In the genomic region with DNA sequence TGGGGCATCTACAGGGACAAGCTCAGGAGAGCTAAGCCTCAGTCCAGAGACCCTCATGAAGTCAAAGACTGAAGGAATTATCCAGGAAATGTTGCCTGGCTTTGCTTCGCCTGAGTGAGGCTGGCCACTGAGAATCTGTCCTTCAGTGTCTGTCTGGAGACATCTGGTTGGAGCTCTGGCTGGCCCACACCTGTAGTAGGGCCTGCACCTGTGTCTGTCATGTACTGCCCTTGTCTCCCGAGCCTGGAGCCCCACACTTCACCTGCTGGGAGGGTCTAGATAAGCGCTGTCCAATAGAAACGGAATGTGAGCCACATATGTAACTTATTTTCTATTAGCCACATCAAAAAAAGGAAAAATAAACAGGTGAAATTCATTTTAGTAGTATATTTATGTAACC, we compare ENCODE assay signal across 11 cellular contexts. TPM values are rescaled to one million over a fixed set of nuclear protein-coding genes. Genes with fewer than 3 reads are reported as not detected.
DNase-seq lines count a peak whose midpoint lies in the region; ATAC-seq and TF ChIP-seq lines count a peak whose summit lies in the region.
"Had no signal": no experiment of that assay in that cellular context is flagged by ENCODE, and none has a peak within 500 bp of the region (broad histone marks: within the 10 kb centered on the region; RNA-seq: fewer than 3 reads in every experiment).

No MANE protein-coding gene starts in this region.

- no peak for TF ChIP-seq RAD21 in HCT116 (IDR thresholded peaks at IDR 0.05; ENCODE audit: low read depth)

- no peaks in the 10 kb centered on the region for H3K27me3 Mint-ChIP-seq in activated CD8-positive, alpha-beta T cell treated with anti-CD3 and anti-CD28 coated beads, Interleukin-2, amount 10 ng/mL, durations not matched to agents 7 days and 5 days (ENCODE audit: low read depth)
- H3K27me3 Mint-ChIP-seq in stimulated activated memory B cell treated with anti-CD40 and anti-IgM and Interleukin-4, amounts not matched to agents 10 μg/mL and 1 μg/mL and 100 μg/mL, for 72 hours = no peaks in the 10 kb centered on the region
- no peaks in the 10 kb centered on the region for H3K27me3 Mint-ChIP-seq in natural killer cell (ENCODE audit: low read depth in 2 of 2)
- H3K27me3 Mint-ChIP-seq: natural killer cell treated with Interleukin-12 subunit alpha and Interleukin-12 subunit beta and Interleukin-15 and Interleukin-18, amount 100 ng/mL, for 72 hours had no signal

- H3K4me1 Mint-ChIP-seq in activated CD8-positive, alpha-beta T cell treated with anti-CD3 and anti-CD28 coated beads, Interleukin-2, amount 10 ng/mL, durations not matched to agents 7 days and 5 days (ENCODE audit: low read depth) = peaks cover 90% of the 10 kb centered on the region
- H3K4me1 Mint-ChIP-seq in stimulated activated memory B cell treated with anti-CD40 and anti-IgM and Interleukin-4, amounts not matched to agents 10 μg/mL and 1 μg/mL and 100 μg/mL, for 72 hours = peaks cover 68% of the 10 kb centered on the region
- H3K4me1 Mint-ChIP-seq in natural killer cell = peaks cover 24 to 40% of the 10 kb centered on the region in 2 donors

- no peaks in the 10 kb centered on the region for H3K36me3 Mint-ChIP-seq in activated CD8-positive, alpha-beta T cell treated with anti-CD3 and anti-CD28 coated beads, Interleukin-2, amount 10 ng/mL, durations not matched to agents 7 days and 5 days (ENCODE audit: low read depth)
- H3K36me3 Mint-ChIP-seq in stimulated activated memory B cell treated with anti-CD40 and anti-IgM and Interleukin-4, amounts not matched to agents 10 μg/mL and 1 μg/mL and 100 μg/mL, for 72 hours = no peaks in the 10 kb centered on the region
- H3K36me3 Mint-ChIP-seq in natural killer cell = no peaks in the 10 kb centered on the region
- H3K36me3 Mint-ChIP-seq: natural killer cell treated with Interleukin-12 subunit alpha and Interleukin-12 subunit beta and Interleukin-15 and Interleukin-18, amount 100 ng/mL, for 72 hours had no signal

- no peak for TF ChIP-seq CTCF in HCT116 (IDR thresholded peaks at IDR 0.05 in 2 of 3, conservative IDR thresholded peaks at IDR 0.05 in 1 of 3; ENCODE audit: borderline replicate concordance in 1 of 3, insufficient read depth in 1 of 3, low read depth in 2 of 3, low read length in 2 of 3)
- TF ChIP-seq CTCF in left lung (IDR thresholded peaks at IDR 0.05) = no peak
- no peak for TF ChIP-seq CTCF in natural killer cell (IDR thresholded peaks at IDR 0.05)

- no peaks in the 10 kb centered on the region for H4K20me1 ChIP-seq in HCT116 (ENCODE audit: insufficient read depth)

- H3K36me3 ChIP-seq in HCT116 (ENCODE audit: control insufficient read depth in 1 of 2, insufficient read depth in 2 of 2, low read length in 2 of 2) (no peaks in the 10 kb centered on the region), left lung (no peaks in the 10 kb centered on the region), MG63 (no peaks in the 10 kb centered on the region)

- BruUV-seq in HCT116 (replicated peaks; lab: Mats Ljungman, UMichigan) = no TSS peak

- H3K9ac ChIP-seq in HCT116 (ENCODE audit: low read length) = peak overlapping the region; percentile 46; the same call in 1 of the 2 replicates

- H2AFZ ChIP-seq in HCT116 (ENCODE audit: low read depth, low read length, poor library complexity, severe bottlenecking) = peak overlapping the region; percentile 75

- POLR2A ChIA-PET in HCT116 (lab: Charles Lee) = interaction anchor here (1.3 to 2.2 kb wide), 5 partner anchors 9 to 28 kb away, joined by 3 to 16 read pairs (median 8); no protein-coding TSS in a partner anchor
- POLR2A ChIA-PET in activated CD8-positive, alpha-beta T cell treated with anti-CD3 and anti-CD28 coated beads, Interleukin-2, amount 10 ng/mL, durations not matched to agents 7 days and 5 days (lab: Charles Lee) = interaction anchor here (16.4 kb wide), 1 partner anchor 16 kb away, joined by 642 read pairs; a partner anchor contains a TSS

- DNase-seq in HCT116 (ENCODE audit: low read depth, low spot score) = no peak
- DNase-seq in activated CD8-positive, alpha-beta T cell treated with anti-CD3 and anti-CD28 coated beads, Interleukin-2, amount 10 ng/mL, durations not matched to agents 7 days and 5 days = no peak
- DNase-seq in left lung = no peak
- DNase-seq in natural killer cell = no peak
- DNase-seq in MG63 = no peak
- no peak for DNase-seq in NCI-H146 (lab: John Stamatoyannopoulos, UW)
- DNase-seq: central memory CD4-positive, alpha-beta T cell; foreskin melanocyte had no signal

- CTCF ChIA-PET in HCT116 (lab: Charles Lee) = interaction anchor here (0.8 to 4.0 kb wide), 5 partner anchors 8 to 86 kb away, joined by 3 to 47 read pairs (median 8); no protein-coding TSS in a partner anchor
- CTCF ChIA-PET in activated CD8-positive, alpha-beta T cell treated with anti-CD3 and anti-CD28 coated beads, Interleukin-2, amount 10 ng/mL, durations not matched to agents 7 days and 5 days (lab: Charles Lee) = interaction anchor here (0.7 to 21.0 kb wide), 7 partner anchors 8 to 178 kb away, joined by 3 to 1049 read pairs (median 6); a partner anchor contains a TSS

- H3K4me3 ChIP-seq in HCT116 (replicated peaks in 1 of 2; ENCODE audit: low read depth in 1 of 2, low read length in 2 of 2) (peak overlapping the region in 1 of 2 experiments; percentile 37; a peak in 2 of 4 replicates), left lung (no peak overlapping the region), MG63 (no peak overlapping the region)

- RAD21 ChIA-PET in HCT116 (lab: Charles Lee; ENCODE audit: low non-redundant PET in 1 of 2, low total read pairs in 2 of 2, uncharacterized antibody in 2 of 2, unreplicated experiment in 2 of 2) = interaction anchor here in 1 of 2 experiments (0.9 to 1.0 kb wide), 2 partner anchors 9 to 32 kb away, joined by 4 read pairs; no protein-coding TSS in a partner anchor

- peak overlapping the region; percentile 71 for H3K27ac Mint-ChIP-seq in activated CD8-positive, alpha-beta T cell treated with anti-CD3 and anti-CD28 coated beads, Interleukin-2, amount 10 ng/mL, durations not matched to agents 7 days and 5 days
- peak overlapping the region; percentile 61 for H3K27ac Mint-ChIP-seq in stimulated activated memory B cell treated with anti-CD40 and anti-IgM and Interleukin-4, amounts not matched to agents 10 μg/mL and 1 μg/mL and 100 μg/mL, for 72 hours
- H3K27ac Mint-ChIP-seq in natural killer cell = no peak overlapping the region

- no peaks in the 10 kb centered on the region for H3K9me2 ChIP-seq in HCT116 (ENCODE audit: insufficient read depth)

- H3K4me3 Mint-ChIP-seq in activated CD8-positive, alpha-beta T cell treated with anti-CD3 and anti-CD28 coated beads, Interleukin-2, amount 10 ng/mL, durations not matched to agents 7 days and 5 days = no peak overlapping the region
- no peak overlapping the region for H3K4me3 Mint-ChIP-seq in stimulated activated memory B cell treated with anti-CD40 and anti-IgM and Interleukin-4, amounts not matched to agents 10 μg/mL and 1 μg/mL and 100 μg/mL, for 72 hours
- H3K4me3 Mint-ChIP-seq in natural killer cell = no peak overlapping the region
- H3K4me3 Mint-ChIP-seq: natural killer cell treated with Interleukin-12 subunit alpha and Interleukin-12 subunit beta and Interleukin-15 and Interleukin-18, amount 100 ng/mL, for 72 hours had no signal

- intact Hi-C loops in HCT116 (cut with micrococcal nuclease) = no loop called here
- intact Hi-C loops in left lung (cut with DNase I) = no loop called here
- intact Hi-C loops in natural killer cell (cut with micrococcal nuclease) = no loop called here

- H3K79me2 ChIP-seq in HCT116 (ENCODE audit: insufficient read depth, low read length) = no peaks in the 10 kb centered on the region

- H3K27ac ChIP-seq in HCT116 (ENCODE audit: low read depth, low read length) = peak overlapping the region; percentile 50
- H3K27ac ChIP-seq in left lung = peak overlapping the region; percentile 58 to 78

- no peaks in the 10 kb centered on the region for H3K27me3 ChIP-seq in HCT116 (ENCODE audit: insufficient read depth, low read length)
- H3K27me3 ChIP-seq in left lung = no peaks in the 10 kb centered on the region
- H3K27me3 ChIP-seq in MG63 = no peaks in the 10 kb centered on the region

- no peak for TF ChIP-seq POLR2A in HCT116 (IDR thresholded peaks at IDR 0.05; ENCODE audit: borderline replicate concordance, extremely low read depth, insufficient read depth, insufficient read length)

- no peaks in the 10 kb centered on the region for H3K9me3 Mint-ChIP-seq in activated CD8-positive, alpha-beta T cell treated with anti-CD3 and anti-CD28 coated beads, Interleukin-2, amount 10 ng/mL, durations not matched to agents 7 days and 5 days (ENCODE audit: insufficient read depth)
- no peaks in the 10 kb centered on the region for H3K9me3 Mint-ChIP-seq in stimulated activated memory B cell treated with anti-CD40 and anti-IgM and Interleukin-4, amounts not matched to agents 10 μg/mL and 1 μg/mL and 100 μg/mL, for 72 hours
- no peaks in the 10 kb centered on the region for H3K9me3 Mint-ChIP-seq in natural killer cell
- H3K9me3 Mint-ChIP-seq: natural killer cell treated with Interleukin-12 subunit alpha and Interleukin-12 subunit beta and Interleukin-15 and Interleukin-18, amount 100 ng/mL, for 72 hours had no signal

- peaks cover 29 to 32% of the 10 kb centered on the region in 2 experiments for H3K4me1 ChIP-seq in HCT116 (ENCODE audit: control insufficient read depth in 1 of 2, insufficient read depth in 2 of 2, low read length in 2 of 2)
- H3K4me1 ChIP-seq in left lung = peaks cover 13 to 84% of the 10 kb centered on the region in 2 donors

- ATAC-seq in HCT116 (no peak), left lung (no peak), natural killer cell (no peak), HG03342 (IDR thresholded peaks at IDR 0.05; ENCODE audit: unreplicated experiment) (no peak)
- no peak for ATAC-seq in activated CD8-positive, alpha-beta T cell treated with anti-CD3 and anti-CD28 coated beads, Interleukin-2, amount 10 ng/mL, durations not matched to agents 7 days and 5 days
- no peak for ATAC-seq in stimulated activated memory B cell treated with anti-CD40 and anti-IgM and Interleukin-4, amounts not matched to agents 10 μg/mL and 1 μg/mL and 100 μg/mL, for 72 hours
- ATAC-seq: natural killer cell treated with Interleukin-12 subunit alpha and Interleukin-12 subunit beta and Interleukin-15 and Interleukin-18, amount 100 ng/mL, for 72 hours had no signal

- H3K9me3 ChIP-seq in HCT116 (ENCODE audit: control insufficient read depth in 1 of 2, insufficient read depth in 1 of 2, low read depth in 1 of 2, low read length in 2 of 2) (no peaks in the 10 kb centered on the region), left lung (no peaks in the 10 kb centered on the region), MG63 (no peaks in the 10 kb centered on the region)

- H3K4me2 ChIP-seq in HCT116 (ENCODE audit: low read length) = peak overlapping the region; percentile 68

RNA-seq across cellular contexts. Expression of a gene that starts 9.9 kb away (rescaled TPM):
- total RNA-seq in HCT116 (2021; ENCODE audit: unreplicated experiment) (38.1 TPM), left lung (100 to 1,000 TPM; 102 to 115 TPM), natural killer cell (100 to 1,000 TPM; 141 to 235 (median 147) TPM)
- 23.3 and 24.6 TPM in 2 replicates for polyA plus RNA-seq in HCT116 (2012)
- 100 to 1,000 TPM; 180 to 207 TPM for total RNA-seq in activated CD8-positive, alpha-beta T cell treated with anti-CD3 and anti-CD28 coated beads, Interleukin-2, amount 10 ng/mL, durations not matched to agents 7 days and 5 days
- 30.5 and 31.5 TPM in 2 replicates for total RNA-seq in MG63 (2014; rRNA removed; shearing (Covaris generic); ENCODE audit: low replicate concordance)

RNA-seq across cellular contexts. Expression of a gene that starts 56.5 kb away (rescaled TPM):
- total RNA-seq in HCT116 (2021; ENCODE audit: unreplicated experiment) (20.0 TPM), left lung (10 to 100 TPM; 35.4 to 38.6 TPM), natural killer cell (1 to 10 TPM; 2.0 to 4.4 (median 3.4) TPM)
- 12.2 and 15.7 TPM in 2 replicates for polyA plus RNA-seq in HCT116 (2012)
- total RNA-seq in activated CD8-positive, alpha-beta T cell treated with anti-CD3 and anti-CD28 coated beads, Interleukin-2, amount 10 ng/mL, durations not matched to agents 7 days and 5 days = 1 to 10 TPM; 7.0 to 8.1 TPM
- 14.2 and 17.6 TPM in 2 replicates for total RNA-seq in MG63 (2014; rRNA removed; shearing (Covaris generic); ENCODE audit: low replicate concordance)

Comparison
In these comparisons a context has a peak if more than half of its experiments do, and no peak if none do; other contexts are left out.
1. H3K27ac Mint-ChIP-seq: peak in activated CD8-positive, alpha-beta T cell treated with anti-CD3 and anti-CD28 coated beads, Interleukin-2, amount 10 ng/mL, durations not matched to agents 7 days and 5 days (single experiment) and stimulated activated memory B cell treated with anti-CD40 and anti-IgM and Interleukin-4, amounts not matched to agents 10 μg/mL and 1 μg/mL and 100 μg/mL, for 72 hours (single experiment); none in natural killer cell (0 of 2).